21 cellular contexts compared by ENCODE assay signal in genomic region chr9:27272103-27272502, GRCh38.
DNase-seq lines count a peak whose midpoint lies in the region; ATAC-seq lines count a peak whose summit lies in the region.
"Had no signal": no experiment of that assay in that cellular context is flagged by ENCODE, and none has a peak within 500 bp of the region (broad histone marks: within the 10 kb centered on the region; RNA-seq: fewer than 3 reads in every experiment).

No MANE protein-coding gene starts in this region.

- H3K4me3 ChIP-seq in effector memory CD4-positive, alpha-beta T cell (ENCODE audit: insufficient read depth, low read depth, low read length, poor library complexity, severe bottlenecking), result no peak overlapping the region

- no peak overlapping the region for H3K27ac Mint-ChIP-seq in memory B cell
- H3K27ac Mint-ChIP-seq: CD4-positive, CD25-positive, alpha-beta regulatory T cell; HFFc6; IgD-negative memory B cell had no signal

- H3K4me1 ChIP-seq in effector memory CD4-positive, alpha-beta T cell (ENCODE audit: control insufficient read depth, insufficient read depth, low read length, poor library complexity, severe bottlenecking), result no peaks in the 10 kb centered on the region
- H3K4me1 ChIP-seq: BE2C, Caco-2 had no signal

- no peak overlapping the region for H3K4me3 Mint-ChIP-seq in memory B cell
- H3K4me3 Mint-ChIP-seq: CD4-positive, CD25-positive, alpha-beta regulatory T cell; HFFc6; IgD-negative memory B cell had no signal

- peaks cover 4% of the 10 kb centered on the region for H3K4me1 Mint-ChIP-seq in memory B cell

- H3K9me3 Mint-ChIP-seq in memory B cell, result no peaks in the 10 kb centered on the region
- H3K9me3 Mint-ChIP-seq: CD4-positive, CD25-positive, alpha-beta regulatory T cell; HFFc6; IgD-negative memory B cell had no signal

- H3K36me3 Mint-ChIP-seq in memory B cell, result no peaks in the 10 kb centered on the region
- H3K36me3 Mint-ChIP-seq: CD4-positive, CD25-positive, alpha-beta regulatory T cell had no signal

- no peak overlapping the region for H3K27ac ChIP-seq in effector memory CD4-positive, alpha-beta T cell (ENCODE audit: insufficient read depth, low read length, poor library complexity, severe bottlenecking)

- DNase-seq in memory B cell (ENCODE audit: low spot score in 2 of 2), result no peak
- DNase-seq in effector memory CD4-positive, alpha-beta T cell, result no peak
- DNase-seq in retina, result no peak
- DNase-seq in LoVo (ENCODE audit: low spot score), result no peak
- DNase-seq: ACHN; BE2C; C1 segment of cervical spinal cord; Caco-2; CD4-positive, CD25-positive, alpha-beta regulatory T cell; GF-D8; GOT3; H7; HFFc6; Kasumi-1; KBM-7 had no signal

- H3K36me3 ChIP-seq in effector memory CD4-positive, alpha-beta T cell (ENCODE audit: control insufficient read depth, insufficient read depth, low read length), result no peaks in the 10 kb centered on the region
- H3K36me3 ChIP-seq: BE2C had no signal

- no peaks in the 10 kb centered on the region for H3K27me3 Mint-ChIP-seq in memory B cell
- H3K27me3 Mint-ChIP-seq: CD4-positive, CD25-positive, alpha-beta regulatory T cell had no signal

- ATAC-seq in GM18517 (IDR thresholded peaks at IDR 0.05; ENCODE audit: unreplicated experiment) (peak; percentile 57), HG03520 (IDR thresholded peaks at IDR 0.05; ENCODE audit: unreplicated experiment) (peak; percentile 45), memory B cell (ENCODE audit: low read depth) (peak; percentile 29), HG03139 (IDR thresholded peaks at IDR 0.05; ENCODE audit: unreplicated experiment) (no peak)
- ATAC-seq: HCT116, HepG2 had no signal

- H3K9me3 ChIP-seq in effector memory CD4-positive, alpha-beta T cell (ENCODE audit: control insufficient read depth, low read length), result no peaks in the 10 kb centered on the region
- H3K9me3 ChIP-seq: BE2C, Caco-2 had no signal

- H3K27me3 ChIP-seq in effector memory CD4-positive, alpha-beta T cell (replicated peaks; ENCODE audit: control insufficient read depth, insufficient read depth, low read length, poor library complexity, severe bottlenecking), result no peaks in the 10 kb centered on the region
- H3K27me3 ChIP-seq: BE2C had no signal
